In the genomic region with DNA sequence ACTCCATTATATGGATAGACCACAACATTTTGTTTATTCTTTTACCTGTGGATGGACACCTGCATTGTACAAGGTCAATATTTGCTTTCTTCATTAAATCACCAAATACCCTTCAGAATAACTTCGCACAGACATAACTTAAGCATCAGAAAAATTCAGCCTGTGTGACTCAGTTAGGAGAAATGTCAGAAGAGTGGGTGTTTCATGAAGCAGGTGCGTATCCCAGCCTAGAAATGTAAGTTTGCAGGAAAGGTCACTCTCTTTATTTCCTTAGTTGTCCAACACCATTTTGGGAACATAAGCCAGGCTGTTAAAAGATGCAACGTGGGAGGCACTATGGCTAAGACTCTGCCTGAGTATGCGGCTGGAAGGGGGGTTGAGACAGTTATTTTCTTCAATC, we compare ENCODE assay signal across 12 cellular contexts. TPM values are rescaled to one million over a fixed set of nuclear protein-coding genes. Genes with fewer than 3 reads are reported as not detected.
"Had no signal": no experiment of that assay in that cellular context is flagged by ENCODE, and none has a peak within 500 bp of the region (broad histone marks: within the 10 kb centered on the region; RNA-seq: fewer than 3 reads in every experiment).

No MANE protein-coding gene starts in this region.

- DNase-seq: activated CD4-positive, alpha-beta T cell treated with anti-CD3 and anti-CD28 coated beads, Interleukin-2, amount 50 U/mL, for 1 hour; left cardiac atrium; lower lobe of right lung; naive thymus-derived CD8-positive, alpha-beta T cell; right lobe of liver; spleen; stimulated activated CD4-positive, alpha-beta T cell treated with anti-CD3 and anti-CD28 coated beads, Interleukin-1b, Interleukin-23, amount 100 ng/mL, for 48 hours; stimulated activated naive B cell treated with anti-CD40 and anti-IgM and Interleukin-4, amounts not matched to agents 10 μg/mL and 1 μg/mL and 100 μg/mL, for 72 hours had no signal

- H3K79me2 ChIP-seq: hepatocyte had no signal

- H3K27ac ChIP-seq: cardiac muscle cell, hepatocyte, lower lobe of right lung, neutrophil, right lobe of liver, spleen, tibial nerve had no signal

- H3K4me3 ChIP-seq: cardiac muscle cell, hepatocyte, lower lobe of right lung, right lobe of liver, spleen, tibial nerve had no signal

- H3K4me1 ChIP-seq: lower lobe of right lung, right lobe of liver, spleen, tibial nerve had no signal

- H2AFZ ChIP-seq: hepatocyte had no signal

- H3K27me3 ChIP-seq: cardiac muscle cell, hepatocyte, neutrophil, right lobe of liver, tibial nerve had no signal

- H3K36me3 ChIP-seq: cardiac muscle cell, lower lobe of right lung, neutrophil, right lobe of liver, spleen, tibial nerve had no signal

- ATAC-seq: left cardiac atrium; lower lobe of right lung; naive thymus-derived CD8-positive, alpha-beta T cell; right lobe of liver; stimulated activated naive B cell treated with anti-CD40 and anti-IgM and Interleukin-4, amounts not matched to agents 10 μg/mL and 1 μg/mL and 100 μg/mL, for 72 hours had no signal

- H3K9me3 ChIP-seq: lower lobe of right lung, neutrophil, right lobe of liver, spleen, tibial nerve had no signal

- H3K4me2 ChIP-seq: hepatocyte had no signal

RNA-seq across cellular contexts. Expression of a gene that starts 48.6 kb away (rescaled TPM):
- total RNA-seq: naive thymus-derived CD8-positive, alpha-beta T cell had no signal
